ENCODE assay signal across 8 cellular contexts in the genomic region with DNA sequence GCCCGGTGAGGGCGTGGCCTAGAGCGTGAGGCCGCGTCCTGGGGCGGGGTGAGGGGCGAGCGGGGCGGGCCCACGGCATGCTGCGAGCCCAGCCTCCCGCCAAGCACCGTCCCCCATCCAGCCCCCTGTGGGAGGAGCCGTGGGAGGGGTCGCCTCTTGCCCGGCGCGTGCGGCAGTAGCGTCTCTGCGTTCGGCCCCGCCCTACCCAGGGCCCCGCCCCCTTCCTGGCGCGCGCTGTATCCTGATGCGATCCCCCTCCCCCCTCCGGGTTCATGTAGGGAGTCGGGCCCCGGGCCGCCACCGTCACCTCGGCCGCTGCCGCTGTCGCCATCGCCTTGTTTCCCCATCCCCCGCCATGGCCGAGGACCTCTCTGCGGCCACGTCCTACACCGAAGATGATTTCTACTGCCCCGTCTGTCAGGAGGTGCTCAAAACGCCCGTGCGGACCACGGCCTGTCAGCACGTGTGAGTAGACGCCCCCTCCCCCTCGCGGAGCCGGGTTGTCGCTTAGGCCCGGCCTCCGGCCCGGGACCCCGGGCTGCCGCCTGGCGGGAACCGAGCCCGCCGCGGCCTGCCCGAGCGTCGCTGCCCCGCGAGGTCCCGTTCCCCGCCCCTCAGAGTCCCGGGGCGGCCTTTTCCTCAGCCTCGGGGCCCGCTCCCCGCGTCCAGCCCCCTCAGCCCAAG. TPM values are rescaled to one million over a fixed set of nuclear protein-coding genes. Genes with fewer than 3 reads are reported as not detected.
A peak's percentile ranks its signal among the peaks of the same experiment; 100 is the strongest.
DNase-seq lines count a peak whose midpoint lies in the region; ATAC-seq, FAIRE-seq and TF ChIP-seq lines count a peak whose summit lies in the region.

No MANE protein-coding gene starts in this region.

- peak overlapping the region; percentile 97 for H3K27ac ChIP-seq in cingulate gyrus (ENCODE audit: low read depth, low read length)

- DNase-seq in BE2C (peak; percentile 95), GM19239 (ENCODE audit: insufficient read length, low spot score) (peak; percentile 76), NCI-H510A treated with DMSO at 0.1 percent for 48 hours (lab: John Stamatoyannopoulos, UW) (peak; percentile 99), left colon (peak; percentile 99 to 100)
- peak; percentile 100 for DNase-seq in activated CD4-positive, alpha-beta T cell treated with anti-CD3 and anti-CD28 coated beads for 4 hours
- DNase-seq in stimulated activated CD4-positive, alpha-beta T cell treated with anti-CD3 and anti-CD28 coated beads, Interleukin-1b, Interleukin-23, amount 100 ng/mL, for 4 hours (ENCODE audit: low read depth in 2 of 2), result peak; percentile 99 to 100

- H3K36me3 ChIP-seq in BE2C, result no peaks in the 10 kb centered on the region

- intact Hi-C loops in left colon (cut with DNase I, micrococcal nuclease), result loop anchor here in 1 of 2 donors (10.0 kb wide), 1 partner anchor 148 kb away; a partner anchor contains a TSS

- peak; percentile 91 for FAIRE-seq in GM19239 (lab: Jason Lieb, UNC)

- no peak for TF ChIP-seq CTCF in BE2C (IDR thresholded peaks at IDR 0.05; ENCODE audit: low read depth, low read length)

- no peaks in the 10 kb centered on the region for H3K9me3 ChIP-seq in BE2C

- peak overlapping the region; percentile 70 for H3K4me3 ChIP-seq in BE2C (ENCODE audit: low read depth, low read length)

- ATAC-seq in HG03442 (IDR thresholded peaks at IDR 0.05; ENCODE audit: unreplicated experiment), result peak; percentile 76
- peak; percentile 92 for ATAC-seq in left colon

- H3K27me3 ChIP-seq in BE2C, result no peaks in the 10 kb centered on the region

- no peaks in the 10 kb centered on the region for H3K4me1 ChIP-seq in BE2C

RNA-seq across cellular contexts. Expression of a gene that starts 0.9 kb away (rescaled TPM):
- 22.3 TPM for polyA plus RNA-seq in BE2C (2012; ENCODE audit: insufficient read depth, insufficient read length, low read depth)
- total RNA-seq in left colon, result 10 to 100 TPM; 38.3 to 54.1 TPM

Comparison
In these comparisons a context has a peak if more than half of its experiments do, and no peak if none do; other contexts are left out.
1. Peak in every context shown above with its lines: DNase-seq, ATAC-seq, H3K4me3 ChIP-seq and H3K27ac ChIP-seq.